11 cellular contexts compared by ENCODE assay signal in the genomic region with DNA sequence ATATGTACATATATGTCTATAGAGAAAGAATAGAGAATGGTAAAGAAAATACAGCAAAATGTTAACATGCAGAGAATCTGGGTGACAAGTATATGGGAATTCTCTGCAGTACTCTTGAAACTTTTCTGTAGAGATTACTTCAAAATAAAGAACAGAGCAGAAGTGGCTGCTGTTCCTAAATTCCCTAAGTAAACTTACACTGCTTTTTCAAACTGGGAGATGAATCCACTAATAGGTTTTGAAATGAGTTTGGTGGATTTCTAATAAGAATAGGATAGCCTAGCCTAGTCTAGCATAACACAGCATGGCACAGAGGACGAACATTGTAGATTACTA. TPM values are rescaled to one million over a fixed set of nuclear protein-coding genes. Genes with fewer than 3 reads are reported as not detected.
A peak's percentile ranks its signal among the peaks of the same experiment; 100 is the strongest.
DNase-seq lines count a peak whose midpoint lies in the region; ATAC-seq and TF ChIP-seq lines count a peak whose summit lies in the region.
"Had no signal": no experiment of that assay in that cellular context is flagged by ENCODE, and none has a peak within 500 bp of the region (broad histone marks: within the 10 kb centered on the region; RNA-seq: fewer than 3 reads in every experiment).

No MANE protein-coding gene starts in this region.

- no peak overlapping the region for H3K27ac Mint-ChIP-seq in dendritic cell treated with granulocyte-macrophage colony-stimulating factor and Interleukin-4, amounts not matched to agents 40 ng/mL and 50 ng/mL, for 4 days
- no peak overlapping the region for H3K27ac Mint-ChIP-seq in progenitor cell of endocrine pancreas

- intact Hi-C loops in dendritic cell treated with granulocyte-macrophage colony-stimulating factor and Interleukin-4, amounts not matched to agents 40 ng/mL and 50 ng/mL, for 4 days (cut with micrococcal nuclease), result no loop called here

- DNase-seq in progenitor cell of endocrine pancreas (ENCODE audit: low spot score, unreplicated experiment) (no peak), ecto neural progenitor cell (ENCODE audit: low spot score) (no peak), NCI-H146 treated with DMSO at 0.1 percent for 48 hours (lab: John Stamatoyannopoulos, UW; ENCODE audit: unreplicated experiment) (no peak), NCI-H2196 (lab: John Stamatoyannopoulos, UW; ENCODE audit: unreplicated experiment) (no peak)
- DNase-seq: mesenchymal stem cell had no signal

- no peaks in the 10 kb centered on the region for H3K4me1 ChIP-seq in HUES6 (ENCODE audit: control insufficient read depth, insufficient read depth, low read length)

- H3K9me3 ChIP-seq in HUES6 (ENCODE audit: control insufficient read depth, insufficient read depth, low read depth, low read length), result no peaks in the 10 kb centered on the region
- H3K9me3 ChIP-seq: body of pancreas, tibial nerve had no signal

- H3K27me3 ChIP-seq in HUES6 (ENCODE audit: control insufficient read depth, insufficient read depth, low read length), result peaks cover 89% of the 10 kb centered on the region
- H3K27me3 ChIP-seq: body of pancreas had no signal

- ATAC-seq in GM18502 (IDR thresholded peaks at IDR 0.05; ENCODE audit: poor library complexity, unreplicated experiment) (peak; percentile 25), GM19467 (IDR thresholded peaks at IDR 0.05; ENCODE audit: unreplicated experiment) (no peak)

- H3K4me3 ChIP-seq in HUES6 (ENCODE audit: low read depth, low read length), result peak overlapping the region; percentile 76

- peaks cover 53% of the 10 kb centered on the region for H3K27me3 Mint-ChIP-seq in dendritic cell treated with granulocyte-macrophage colony-stimulating factor and Interleukin-4, amounts not matched to agents 40 ng/mL and 50 ng/mL, for 4 days
- H3K27me3 Mint-ChIP-seq in progenitor cell of endocrine pancreas, result peaks cover 40% of the 10 kb centered on the region

- H3K4me3 Mint-ChIP-seq in dendritic cell treated with granulocyte-macrophage colony-stimulating factor and Interleukin-4, amounts not matched to agents 40 ng/mL and 50 ng/mL, for 4 days, result peak overlapping the region; percentile 70
- H3K4me3 Mint-ChIP-seq in progenitor cell of endocrine pancreas (ENCODE audit: low read depth), result peak overlapping the region; percentile 64

- H3K9ac ChIP-seq in HUES6 (ENCODE audit: low read length), result no peak overlapping the region

- H3K36me3 ChIP-seq in HUES6 (ENCODE audit: control insufficient read depth, insufficient read depth, low read length), result no peaks in the 10 kb centered on the region
- H3K36me3 ChIP-seq: tibial nerve had no signal

- H3K27ac ChIP-seq in HUES6 (ENCODE audit: low read depth, low read length), result no peak overlapping the region
- H3K27ac ChIP-seq: body of pancreas had no signal

- H3K4me1 Mint-ChIP-seq in dendritic cell treated with granulocyte-macrophage colony-stimulating factor and Interleukin-4, amounts not matched to agents 40 ng/mL and 50 ng/mL, for 4 days (ENCODE audit: low read depth), result no peaks in the 10 kb centered on the region
- no peaks in the 10 kb centered on the region for H3K4me1 Mint-ChIP-seq in progenitor cell of endocrine pancreas (ENCODE audit: low read depth)

- no peak for TF ChIP-seq CTCF in progenitor cell of endocrine pancreas (IDR thresholded peaks at IDR 0.05; ENCODE audit: unreplicated experiment)

- no peaks in the 10 kb centered on the region for H3K36me3 Mint-ChIP-seq in dendritic cell treated with granulocyte-macrophage colony-stimulating factor and Interleukin-4, amounts not matched to agents 40 ng/mL and 50 ng/mL, for 4 days (ENCODE audit: low read depth)
- no peaks in the 10 kb centered on the region for H3K36me3 Mint-ChIP-seq in progenitor cell of endocrine pancreas (ENCODE audit: insufficient read depth)

- H3K9me3 Mint-ChIP-seq in dendritic cell treated with granulocyte-macrophage colony-stimulating factor and Interleukin-4, amounts not matched to agents 40 ng/mL and 50 ng/mL, for 4 days, result no peaks in the 10 kb centered on the region
- no peaks in the 10 kb centered on the region for H3K9me3 Mint-ChIP-seq in progenitor cell of endocrine pancreas (ENCODE audit: low read depth)

RNA-seq across cellular contexts. Expression of gene CR2, which starts 0.5 kb away (rescaled TPM):
- total RNA-seq in progenitor cell of endocrine pancreas, result 0.17 and 0.24 TPM in 2 replicates
- total RNA-seq: body of pancreas, tibial nerve had no signal

RNA-seq across cellular contexts. Expression of gene CR1, which starts 42.3 kb away (rescaled TPM):
- 0.11 and 0.41 TPM in 2 replicates for total RNA-seq in progenitor cell of endocrine pancreas
